ENCODE assay signal across 8 cellular contexts in the genomic region with DNA sequence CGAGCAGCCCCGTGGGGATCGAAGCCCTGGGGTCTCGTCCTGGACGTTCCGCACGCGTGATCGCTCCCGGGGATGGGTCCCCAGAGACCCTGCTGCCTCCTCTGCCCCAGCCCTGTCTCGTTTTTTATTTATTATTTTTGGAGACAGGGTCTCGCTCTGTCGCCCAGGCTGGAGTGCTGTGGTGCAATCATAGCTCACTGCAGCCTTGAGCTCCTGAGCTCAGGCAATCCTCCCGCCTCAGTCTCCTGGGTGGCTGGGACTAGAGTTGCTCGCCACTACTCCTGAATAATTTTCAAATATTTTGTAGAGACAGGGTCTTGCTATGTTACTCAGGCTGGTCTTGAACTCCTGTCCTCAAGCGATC. TPM values are rescaled to one million over a fixed set of nuclear protein-coding genes. Genes with fewer than 3 reads are reported as not detected.
DNase-seq lines count a peak whose midpoint lies in the region; ATAC-seq, FAIRE-seq and TF ChIP-seq lines count a peak whose summit lies in the region.

No MANE protein-coding gene starts in this region.

- H3K4me2 ChIP-seq in neural cell (ENCODE audit: low read length) = peak overlapping the region; percentile 62

- H3F3A ChIP-seq in neural cell (ENCODE audit: insufficient read depth, low read length, poor library complexity, severe bottlenecking) = no peaks in the 10 kb centered on the region

- no peak overlapping the region for H2AFZ ChIP-seq in neural cell (ENCODE audit: low read depth, low read length)

- H3K27ac Mint-ChIP-seq in CD4-positive, CD25-positive, alpha-beta regulatory T cell = no peak overlapping the region

- H3K9ac ChIP-seq in neural cell (ENCODE audit: low read length) = peak overlapping the region; percentile 12

- H3K27me3 Mint-ChIP-seq in CD4-positive, CD25-positive, alpha-beta regulatory T cell = peaks cover 16% of the 10 kb centered on the region

- H4K20me1 ChIP-seq in neural cell (ENCODE audit: insufficient read depth) = no peaks in the 10 kb centered on the region

- no peak overlapping the region for H3K27ac ChIP-seq in CD4-positive, CD25-positive, alpha-beta regulatory T cell (ENCODE audit: insufficient read depth, low read length, poor library complexity, severe bottlenecking)
- no peak overlapping the region for H3K27ac ChIP-seq in neural cell (ENCODE audit: low read length)

- H3K27me3 ChIP-seq in CD4-positive, CD25-positive, alpha-beta regulatory T cell (ENCODE audit: control insufficient read depth, insufficient read depth, low read length) = no peaks in the 10 kb centered on the region
- H3K27me3 ChIP-seq in bronchial epithelial cell (ENCODE audit: control insufficient read depth, insufficient read depth, low read length) = no peaks in the 10 kb centered on the region
- peaks cover 5% of the 10 kb centered on the region for H3K27me3 ChIP-seq in neural cell (ENCODE audit: insufficient read depth, low read depth, low read length)

- TF ChIP-seq RAD21 in neural cell (conservative IDR thresholded peaks at IDR 0.05) = no peak

- H3K4me3 Mint-ChIP-seq in CD4-positive, CD25-positive, alpha-beta regulatory T cell = peak overlapping the region; percentile 86 to 93 (median 91)

- peaks cover 27% of the 10 kb centered on the region for H3K4me1 ChIP-seq in CD4-positive, CD25-positive, alpha-beta regulatory T cell (ENCODE audit: control insufficient read depth, insufficient read depth, low read length, poor library complexity, severe bottlenecking)

- no peaks in the 10 kb centered on the region for H3K9me3 Mint-ChIP-seq in CD4-positive, CD25-positive, alpha-beta regulatory T cell

- H3K9me2 ChIP-seq in neural cell (ENCODE audit: insufficient read depth, low read length) = no peaks in the 10 kb centered on the region

- H3K36me3 Mint-ChIP-seq in CD4-positive, CD25-positive, alpha-beta regulatory T cell = no peaks in the 10 kb centered on the region

- no peak overlapping the region for H3K4me3 ChIP-seq in CD4-positive, CD25-positive, alpha-beta regulatory T cell (ENCODE audit: low read depth, low read length)
- H3K4me3 ChIP-seq in bronchial epithelial cell (ENCODE audit: low read depth, low read length) (peak overlapping the region; percentile 17), neural cell (ENCODE audit: low read length) (peak overlapping the region; percentile 62)

- DNase-seq in CD4-positive, CD25-positive, alpha-beta regulatory T cell = peak in 1 of 3 donors; percentile 22
- DNase-seq in bronchial epithelial cell (ENCODE audit: low read depth) (no peak), SHP77 treated with DMSO at 0.1 percent for 48 hours (lab: John Stamatoyannopoulos, UW) (no peak), GM19238 (ENCODE audit: insufficient read length, low spot score) (no peak), GM13977 (ENCODE audit: low spot score) (no peak)

- H3K9me3 ChIP-seq in CD4-positive, CD25-positive, alpha-beta regulatory T cell (ENCODE audit: control insufficient read depth in 2 of 2, low read length in 2 of 2) = no peaks in the 10 kb centered on the region
- H3K9me3 ChIP-seq in neural cell (ENCODE audit: low read length) = no peaks in the 10 kb centered on the region

- no peak for TF ChIP-seq CTCF in bronchial epithelial cell (IDR thresholded peaks at IDR 0.05; ENCODE audit: insufficient read depth, low read length, severe bottlenecking)
- no peak for TF ChIP-seq CTCF in neural cell (IDR thresholded peaks at IDR 0.05; ENCODE audit: poor library complexity, severe bottlenecking)
- no peak for TF ChIP-seq CTCF in GM13977 (IDR thresholded peaks at IDR 0.05; ENCODE audit: extremely low read depth, insufficient read depth, missing control alignments)

- peaks cover 0 to 31% (median 17%) of the 10 kb centered on the region in 4 donors for H3K4me1 Mint-ChIP-seq in CD4-positive, CD25-positive, alpha-beta regulatory T cell

- no peaks in the 10 kb centered on the region for H3K36me3 ChIP-seq in CD4-positive, CD25-positive, alpha-beta regulatory T cell (ENCODE audit: control insufficient read depth, insufficient read depth, low read length)
- H3K36me3 ChIP-seq in bronchial epithelial cell (ENCODE audit: control insufficient read depth, insufficient read depth, low read length) (no peaks in the 10 kb centered on the region), neural cell (ENCODE audit: insufficient read depth, low read length) (no peaks in the 10 kb centered on the region)

- no peak for ATAC-seq in CD4-positive, CD25-positive, alpha-beta regulatory T cell (ENCODE audit: low read depth in 2 of 2)
- ATAC-seq in HG03460 (IDR thresholded peaks at IDR 0.05; ENCODE audit: unreplicated experiment) = peak; percentile 7
- no peak for ATAC-seq in HG02840 (IDR thresholded peaks at IDR 0.05; ENCODE audit: low FRiP score, unreplicated experiment)

- in situ Hi-C loops in GM13977 (cut with MboI; ENCODE audit: low pct_unique_long_range_greater_than_20kb, low sequenced_read_pairs, unreplicated experiment) = no loop called here

- no peak for FAIRE-seq in bronchial epithelial cell (lab: Jason Lieb, UNC)

- TF ChIP-seq EP300 in neural cell (conservative IDR thresholded peaks at IDR 0.05; ENCODE audit: poor library complexity, severe bottlenecking) = no peak

- H3K79me2 ChIP-seq in neural cell (replicated peaks; ENCODE audit: insufficient read depth, low read length) = peaks cover 10% of the 10 kb centered on the region

TF ChIP-seq in neural cell, 6 proteins besides CTCF, POLR2A, EP300 and RAD21:
- TF ChIP-seq SMC3 (conservative IDR thresholded peaks at IDR 0.05; ENCODE audit: poor library complexity) = no peak
- no peak for TF ChIP-seq MXI1 (conservative IDR thresholded peaks at IDR 0.05; ENCODE audit: poor library complexity, severe bottlenecking)
- TF ChIP-seq TAF1 (IDR thresholded peaks at IDR 0.05; ENCODE audit: low read depth) = no peak
- TF ChIP-seq, protein P1, sequence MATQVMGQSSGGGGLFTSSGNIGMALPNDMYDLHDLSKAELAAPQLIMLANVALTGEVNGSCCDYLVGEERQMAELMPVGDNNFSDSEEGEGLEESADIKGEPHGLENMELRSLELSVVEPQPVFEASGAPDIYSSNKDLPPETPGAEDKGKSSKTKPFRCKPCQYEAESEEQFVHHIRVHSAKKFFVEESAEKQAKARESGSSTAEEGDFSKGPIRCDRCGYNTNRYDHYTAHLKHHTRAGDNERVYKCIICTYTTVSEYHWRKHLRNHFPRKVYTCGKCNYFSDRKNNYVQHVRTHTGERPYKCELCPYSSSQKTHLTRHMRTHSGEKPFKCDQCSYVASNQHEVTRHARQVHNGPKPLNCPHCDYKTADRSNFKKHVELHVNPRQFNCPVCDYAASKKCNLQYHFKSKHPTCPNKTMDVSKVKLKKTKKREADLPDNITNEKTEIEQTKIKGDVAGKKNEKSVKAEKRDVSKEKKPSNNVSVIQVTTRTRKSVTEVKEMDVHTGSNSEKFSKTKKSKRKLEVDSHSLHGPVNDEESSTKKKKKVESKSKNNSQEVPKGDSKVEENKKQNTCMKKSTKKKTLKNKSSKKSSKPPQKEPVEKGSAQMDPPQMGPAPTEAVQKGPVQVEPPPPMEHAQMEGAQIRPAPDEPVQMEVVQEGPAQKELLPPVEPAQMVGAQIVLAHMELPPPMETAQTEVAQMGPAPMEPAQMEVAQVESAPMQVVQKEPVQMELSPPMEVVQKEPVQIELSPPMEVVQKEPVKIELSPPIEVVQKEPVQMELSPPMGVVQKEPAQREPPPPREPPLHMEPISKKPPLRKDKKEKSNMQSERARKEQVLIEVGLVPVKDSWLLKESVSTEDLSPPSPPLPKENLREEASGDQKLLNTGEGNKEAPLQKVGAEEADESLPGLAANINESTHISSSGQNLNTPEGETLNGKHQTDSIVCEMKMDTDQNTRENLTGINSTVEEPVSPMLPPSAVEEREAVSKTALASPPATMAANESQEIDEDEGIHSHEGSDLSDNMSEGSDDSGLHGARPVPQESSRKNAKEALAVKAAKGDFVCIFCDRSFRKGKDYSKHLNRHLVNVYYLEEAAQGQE (IDR thresholded peaks at IDR 0.05; ENCODE audit: borderline replicate concordance) = no peak
- TF ChIP-seq POLR2AphosphoS5 (IDR thresholded peaks at IDR 0.05) = no peak
- no peak for TF ChIP-seq EZH2 (IDR thresholded peaks at IDR 0.05; ENCODE audit: borderline replicate concordance, insufficient read depth, low read length, poor library complexity, severe bottlenecking)

RNA-seq across cellular contexts. Expression of gene STX1A, which starts 0.3 kb away (rescaled TPM):
- 27.3 TPM for total RNA-seq in CD4-positive, CD25-positive, alpha-beta regulatory T cell
- polyA plus RNA-seq in CD4-positive, CD25-positive, alpha-beta regulatory T cell = 1 to 10 TPM in 3 of 4 donors, under 1 TPM in 1; 0.80 to 3.1 (median 2.0) TPM
- total RNA-seq in bronchial epithelial cell = 7.3 and 12.4 TPM in 2 replicates
- 123 and 144 TPM in 2 replicates for polyA plus RNA-seq in neural cell
- polyA minus RNA-seq in neural cell = 39.2 and 39.8 TPM in 2 replicates

RNA-seq across cellular contexts. Expression of gene ABHD11, which starts 18.8 kb away (rescaled TPM):
- total RNA-seq in CD4-positive, CD25-positive, alpha-beta regulatory T cell = 19.3 TPM
- polyA plus RNA-seq in CD4-positive, CD25-positive, alpha-beta regulatory T cell = 10 to 100 TPM; 14.5 to 17.5 (median 16.3) TPM
- total RNA-seq in bronchial epithelial cell = 6.5 and 7.1 TPM in 2 replicates
- polyA plus RNA-seq in neural cell = 12.8 and 26.0 TPM in 2 replicates
- polyA minus RNA-seq in neural cell = 8.1 and 9.7 TPM in 2 replicates

RNA-seq across cellular contexts. Expression of gene BUD23, which starts 36.4 kb away (rescaled TPM):
- 96.3 TPM for total RNA-seq in CD4-positive, CD25-positive, alpha-beta regulatory T cell
- 100 to 1,000 TPM; 112 to 127 (median 120) TPM for polyA plus RNA-seq in CD4-positive, CD25-positive, alpha-beta regulatory T cell
- 97.9 and 104 TPM in 2 replicates for total RNA-seq in bronchial epithelial cell
- 75.9 and 82.9 TPM in 2 replicates for polyA plus RNA-seq in neural cell
- 29.9 and 33.5 TPM in 2 replicates for polyA minus RNA-seq in neural cell

RNA-seq across cellular contexts. Expression of gene DNAJC30, which starts 36.5 kb away (rescaled TPM):
- total RNA-seq in CD4-positive, CD25-positive, alpha-beta regulatory T cell = 10.0 TPM
- polyA plus RNA-seq in CD4-positive, CD25-positive, alpha-beta regulatory T cell = 10 to 100 TPM; 10.8 to 14.4 (median 12.8) TPM
- 0.79 and 1.2 TPM in 2 replicates for total RNA-seq in bronchial epithelial cell
- polyA plus RNA-seq in neural cell = 1.1 and 1.3 TPM in 2 replicates
- polyA minus RNA-seq in neural cell = 3.1 and 4.1 TPM in 2 replicates

RNA-seq across cellular contexts. Expression of gene CLDN3, which starts 50.3 kb away (rescaled TPM):
- not detected for total RNA-seq in CD4-positive, CD25-positive, alpha-beta regulatory T cell
- not detected for polyA plus RNA-seq in CD4-positive, CD25-positive, alpha-beta regulatory T cell
- not detected in 2 replicates for total RNA-seq in bronchial epithelial cell
- polyA plus RNA-seq in neural cell = not detected in 2 replicates
- polyA minus RNA-seq in neural cell = not detected in 2 replicates
